ENCODE assay signal across 8 cellular contexts in the genomic region with DNA sequence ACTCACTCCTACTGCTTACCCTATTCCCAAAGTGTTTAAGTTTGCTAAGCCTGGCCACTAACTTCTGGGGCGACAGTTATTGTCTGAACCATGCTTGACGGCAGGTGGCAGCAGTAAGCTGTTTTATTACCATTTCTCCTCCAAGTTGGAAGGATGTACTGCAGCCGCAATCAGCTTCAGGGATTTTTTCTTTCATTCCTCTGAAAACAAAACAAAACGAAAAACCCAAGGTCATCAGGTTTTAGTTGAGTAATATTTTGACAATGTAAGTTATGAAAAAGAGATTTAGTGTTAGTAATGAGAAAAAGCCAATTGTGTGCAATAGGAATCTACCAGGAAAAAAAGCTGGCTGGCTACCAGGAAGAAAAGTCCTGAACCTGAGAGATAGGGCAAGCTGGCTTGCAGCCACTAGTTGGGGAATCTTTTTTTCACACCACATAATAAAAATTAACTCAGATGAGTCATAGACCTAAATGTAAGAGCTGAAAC. TPM values are rescaled to one million over a fixed set of nuclear protein-coding genes. Genes with fewer than 3 reads are reported as not detected.
A peak's percentile ranks its signal among the peaks of the same experiment; 100 is the strongest.
DNase-seq lines count a peak whose midpoint lies in the region; ATAC-seq and TF ChIP-seq lines count a peak whose summit lies in the region.

No MANE protein-coding gene starts in this region.

- H3K27me3 ChIP-seq in smooth muscle cell (ENCODE audit: low read depth), result no peaks in the 10 kb centered on the region

- no peaks in the 10 kb centered on the region for H3K4me1 ChIP-seq in smooth muscle cell (ENCODE audit: low read depth)

- peak; percentile 59 for DNase-seq in GM04503 (ENCODE audit: low read depth)
- DNase-seq in HuH-7.5 (ENCODE audit: low spot score), result peak; percentile 7
- peak; percentile 18 for DNase-seq in T follicular helper cell (ENCODE audit: low read depth)
- peak; percentile 81 for DNase-seq in astrocyte of the spinal cord (ENCODE audit: low read depth, low spot score)
- DNase-seq in hypothalamus (lab: John Stamatoyannopoulos, UW), result peak in 37 of 51 donors; percentile 0 to 65 (median 7)
- peak; percentile 0 for DNase-seq in smooth muscle cell (lab: John Stamatoyannopoulos, UW; ENCODE audit: unreplicated experiment)

- H3K4me3 Mint-ChIP-seq in stimulated activated memory B cell treated with anti-CD40 and anti-IgM and Interleukin-4, amounts not matched to agents 10 μg/mL and 1 μg/mL and 100 μg/mL, for 72 hours, result no peak overlapping the region

- no peaks in the 10 kb centered on the region for H4K20me1 ChIP-seq in smooth muscle cell (ENCODE audit: low read depth)

- no peak overlapping the region for H3K4me2 ChIP-seq in smooth muscle cell

- H3K9me3 Mint-ChIP-seq in stimulated activated memory B cell treated with anti-CD40 and anti-IgM and Interleukin-4, amounts not matched to agents 10 μg/mL and 1 μg/mL and 100 μg/mL, for 72 hours, result no peaks in the 10 kb centered on the region

- H3K4me3 ChIP-seq in astrocyte of the spinal cord (ENCODE audit: low read depth, low read length), result no peak overlapping the region
- peak overlapping the region; percentile 23 for H3K4me3 ChIP-seq in smooth muscle cell

- ATAC-seq in GM21737 (IDR thresholded peaks at IDR 0.05; ENCODE audit: unreplicated experiment), result peak; percentile 85
- no peak for ATAC-seq in stimulated activated memory B cell treated with anti-CD40 and anti-IgM and Interleukin-4, amounts not matched to agents 10 μg/mL and 1 μg/mL and 100 μg/mL, for 72 hours

- H2AFZ ChIP-seq in smooth muscle cell (ENCODE audit: low read depth), result no peak overlapping the region

- no peaks in the 10 kb centered on the region for H3K36me3 ChIP-seq in smooth muscle cell (ENCODE audit: low read depth)

- no peaks in the 10 kb centered on the region for H3F3A ChIP-seq in smooth muscle cell (ENCODE audit: low read depth)

- 5% methylated on average over 4 of the region's 4 CpGs for WGBS in smooth muscle cell (ENCODE audit: low lambda C conversion rate)

- in situ Hi-C loops in astrocyte of the spinal cord (cut with HindIII; ENCODE audit: low sequenced_read_pairs), result no loop called here

- H3K27me3 Mint-ChIP-seq in stimulated activated memory B cell treated with anti-CD40 and anti-IgM and Interleukin-4, amounts not matched to agents 10 μg/mL and 1 μg/mL and 100 μg/mL, for 72 hours, result no peaks in the 10 kb centered on the region

- no peaks in the 10 kb centered on the region for H3K36me3 Mint-ChIP-seq in stimulated activated memory B cell treated with anti-CD40 and anti-IgM and Interleukin-4, amounts not matched to agents 10 μg/mL and 1 μg/mL and 100 μg/mL, for 72 hours

- H3K4me1 Mint-ChIP-seq in stimulated activated memory B cell treated with anti-CD40 and anti-IgM and Interleukin-4, amounts not matched to agents 10 μg/mL and 1 μg/mL and 100 μg/mL, for 72 hours, result no peaks in the 10 kb centered on the region

- H3K79me2 ChIP-seq in smooth muscle cell (ENCODE audit: low read depth), result no peaks in the 10 kb centered on the region

- no peak overlapping the region for H3K27ac ChIP-seq in smooth muscle cell (ENCODE audit: low read depth)

- TF ChIP-seq CTCF in astrocyte of the spinal cord (IDR thresholded peaks at IDR 0.05; ENCODE audit: low read depth, low read length) (peak; percentile 64), smooth muscle cell (IDR thresholded peaks at IDR 0.05; ENCODE audit: borderline replicate concordance, insufficient read depth, poor library complexity, severe bottlenecking) (peak; percentile 74)

- H3K9ac ChIP-seq in smooth muscle cell (ENCODE audit: low read depth), result no peak overlapping the region

- no peaks in the 10 kb centered on the region for H3K9me3 ChIP-seq in smooth muscle cell (replicated peaks; ENCODE audit: low read depth)

- H3K27ac Mint-ChIP-seq in stimulated activated memory B cell treated with anti-CD40 and anti-IgM and Interleukin-4, amounts not matched to agents 10 μg/mL and 1 μg/mL and 100 μg/mL, for 72 hours, result no peak overlapping the region

RNA-seq across cellular contexts. Expression of gene RAB9B, which starts 13.2 kb away (rescaled TPM):
- 0.18 and 0.76 TPM in 2 replicates for total RNA-seq in smooth muscle cell
- not detected in 2 replicates for polyA plus RNA-seq in smooth muscle cell

Comparison
In these comparisons a context has a peak if more than half of its experiments do, and no peak if none do; other contexts are left out.
1. DNase-seq: peak in every context shown above with its lines; median percentile 81 in astrocyte of the spinal cord; 59 in GM04503; 18 in T follicular helper cell; 7 in HuH-7.5; 7 in hypothalamus; 0 in smooth muscle cell.